Comparison of ENCODE assay signal across 26 cellular contexts in the genomic region with DNA sequence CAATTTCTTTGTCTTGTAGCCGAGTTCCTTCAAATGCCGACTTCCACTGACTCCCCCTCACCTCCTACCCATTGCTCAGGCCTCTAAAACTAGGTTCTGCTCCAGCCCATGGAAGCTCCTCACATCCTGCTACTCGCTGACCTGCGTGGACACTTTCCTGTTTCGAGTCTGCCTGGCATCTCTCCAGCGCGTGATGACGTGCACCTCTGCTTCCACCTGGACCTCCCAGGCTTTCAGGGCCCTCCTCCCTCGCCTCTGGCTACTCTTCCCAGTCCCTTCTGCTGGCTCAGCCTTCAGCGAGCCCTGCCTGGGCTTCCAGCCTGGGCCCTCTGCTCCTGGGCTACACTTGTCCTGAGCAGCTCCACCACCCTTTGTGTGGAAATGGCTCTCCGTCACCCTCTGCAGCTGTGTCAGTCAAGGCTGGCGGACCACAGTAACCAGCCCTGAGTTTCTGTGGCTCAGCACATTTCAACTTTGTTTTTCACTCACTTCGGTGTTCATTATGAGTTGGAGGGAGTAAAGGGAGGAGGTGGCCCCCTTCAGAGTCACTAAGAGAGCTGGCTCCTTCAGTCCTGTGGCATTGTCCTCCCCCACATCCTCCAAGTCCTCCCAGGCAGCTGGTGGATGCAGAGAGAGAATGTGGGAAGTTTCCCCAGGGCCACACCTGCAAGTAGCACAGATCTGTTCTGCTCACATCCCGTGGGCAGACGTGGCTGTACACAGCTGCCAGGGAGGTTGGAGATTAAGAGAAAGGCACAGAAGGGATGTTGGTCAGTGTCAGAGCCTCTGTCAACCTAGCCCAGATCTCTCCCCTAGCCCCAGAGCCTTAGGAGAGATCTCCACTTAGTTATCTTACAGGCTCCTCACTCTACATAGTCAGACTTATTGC. TPM values are rescaled to one million over a fixed set of nuclear protein-coding genes. Genes with fewer than 3 reads are reported as not detected.
DNase-seq lines count a peak whose midpoint lies in the region; ATAC-seq and TF ChIP-seq lines count a peak whose summit lies in the region.
"Had no signal": no experiment of that assay in that cellular context is flagged by ENCODE, and none has a peak within 500 bp of the region (broad histone marks: within the 10 kb centered on the region; RNA-seq: fewer than 3 reads in every experiment).

No MANE protein-coding gene starts in this region.

- TF ChIP-seq POLR2A in testis (IDR thresholded peaks at IDR 0.05): no peak

- 71 to 72% methylated on average over 14 to 15 of the region's 15 CpGs for WGBS in testis, 2 donors

- peak overlapping the region in 2 of 11 experiments; percentile 8 to 15; a peak in 1 of 22 replicates for H3K9ac ChIP-seq in BLaER1 treated with 17β-estradiol and CSF1 and Interleukin-3, amounts not matched to agents 10 nM and 100 nM
- no peak overlapping the region for H3K9ac ChIP-seq in DND-41 (ENCODE audit: low read depth, low read length)

- H3K9me3 ChIP-seq in BLaER1 treated with 17β-estradiol and CSF1 and Interleukin-3, amounts not matched to agents 10 nM and 100 nM (replicated peaks in 1 of 11): peaks cover 0 to 10% (median 9%) of the 10 kb centered on the region in 11 experiments; a peak in 11 of 22 replicates
- H3K9me3 ChIP-seq in DND-41 (ENCODE audit: insufficient read depth, low read length, severe bottlenecking) (no peaks in the 10 kb centered on the region), testis (no peaks in the 10 kb centered on the region)
- H3K9me3 ChIP-seq: tibial nerve had no signal

- TF ChIP-seq CTCF in DND-41 (IDR thresholded peaks at IDR 0.05; ENCODE audit: borderline replicate concordance, extremely low read depth, low read length, poor library complexity, severe bottlenecking) (no peak), nephron progenitor cell (IDR thresholded peaks at IDR 0.05) (no peak), testis (IDR thresholded peaks at IDR 0.05) (no peak)

- intact Hi-C loops in testis (cut with DNase I; ENCODE audit: low total_unique reads): no loop called here

- H3K36me3 Mint-ChIP-seq in nephron progenitor cell (ENCODE audit: low read depth): no peaks in the 10 kb centered on the region
- H3K36me3 Mint-ChIP-seq: CD8-positive, alpha-beta memory T cell; stimulated activated naive B cell treated with anti-CD40 and anti-IgM and Interleukin-4, amounts not matched to agents 10 μg/mL and 1 μg/mL and 100 μg/mL, for 72 hours had no signal

- H2AFZ ChIP-seq in DND-41 (ENCODE audit: low read depth, low read length): no peak overlapping the region

- H3K27ac Mint-ChIP-seq in nephron progenitor cell: peak overlapping the region; percentile 40
- H3K27ac Mint-ChIP-seq: activated naive CD8-positive, alpha-beta T cell; activated T-cell treated with anti-CD3 and anti-CD28 coated beads, Interleukin-2, amount 50 U/mL, for 24 hours; stimulated activated naive B cell treated with anti-CD40 and anti-IgM and Interleukin-4, amounts not matched to agents 10 μg/mL and 1 μg/mL and 100 μg/mL, for 72 hours had no signal

- no peaks in the 10 kb centered on the region for H4K20me1 ChIP-seq in BLaER1 treated with 17β-estradiol and CSF1 and Interleukin-3, amounts not matched to agents 10 nM and 100 nM
- H4K20me1 ChIP-seq in DND-41 (ENCODE audit: insufficient read depth, low read length): no peaks in the 10 kb centered on the region

- peak overlapping the region; percentile 1 for H3K4me3 Mint-ChIP-seq in nephron progenitor cell
- H3K4me3 Mint-ChIP-seq: activated naive CD8-positive, alpha-beta T cell; activated T-cell treated with anti-CD3 and anti-CD28 coated beads, Interleukin-2, amount 50 U/mL, for 24 hours; stimulated activated naive B cell treated with anti-CD40 and anti-IgM and Interleukin-4, amounts not matched to agents 10 μg/mL and 1 μg/mL and 100 μg/mL, for 72 hours had no signal

- DNase-seq in DND-41: peak; percentile 59
- peak; percentile 76 to 79 for DNase-seq in dermis microvascular lymphatic vessel endothelial cell (ENCODE audit: low read depth in 2 of 2)
- no peak for DNase-seq in nephron progenitor cell
- no peak for DNase-seq in NK-92 (lab: John Stamatoyannopoulos, UW; ENCODE audit: unreplicated experiment)
- no peak for DNase-seq in amygdala (lab: John Stamatoyannopoulos, UW)
- DNase-seq in testis: no peak
- DNase-seq: activated CD4-positive, alpha-beta T cell treated with anti-CD3 and anti-CD28 coated beads, Interleukin-2, amount 50 U/mL, for 4 hours; activated T-cell treated with anti-CD3 and anti-CD28 coated beads, Interleukin-2, amount 50 U/mL, for 24 hours; CD8-positive, alpha-beta memory T cell; cortex of kidney; EL; foreskin melanocyte; Kasumi-1; kidney; midbrain; NCI-H1048; NCI-H1930; NCI-H446; retina; stimulated activated CD4-positive, alpha-beta T cell treated with anti-CD3 and anti-CD28 coated beads, Interleukin-15, amount 100 ng/mL, for 24 hours; stimulated activated naive B cell treated with anti-CD40 and anti-IgM and Interleukin-4, amounts not matched to agents 10 μg/mL and 1 μg/mL and 100 μg/mL, for 72 hours had no signal

- peaks cover 56% of the 10 kb centered on the region for H3K4me1 Mint-ChIP-seq in nephron progenitor cell
- H3K4me1 Mint-ChIP-seq: CD8-positive, alpha-beta memory T cell had no signal

- H3K4me1 ChIP-seq in BLaER1 treated with 17β-estradiol and CSF1 and Interleukin-3, amounts not matched to agents 10 nM and 100 nM: peaks cover 6 to 57% (median 40%) of the 10 kb centered on the region in 10 experiments; a peak in 17 of 20 replicates
- peaks cover 38% of the 10 kb centered on the region for H3K4me1 ChIP-seq in DND-41 (ENCODE audit: insufficient read depth, low read length)
- H3K4me1 ChIP-seq in testis: no peaks in the 10 kb centered on the region
- H3K4me1 ChIP-seq: tibial nerve had no signal

- ATAC-seq in DND-41 (ENCODE audit: insufficient read depth, low read depth) (peak; percentile 73), GM21390 (IDR thresholded peaks at IDR 0.05; ENCODE audit: unreplicated experiment) (no peak)

- H3K36me3 ChIP-seq in BLaER1 treated with 17β-estradiol and CSF1 and Interleukin-3, amounts not matched to agents 10 nM and 100 nM: 0 out of 22 replicates have a peak, but pooled peaks cover 0 to 3% (median 0%) of the 10 kb centered on the region in 11 experiments
- H3K36me3 ChIP-seq in DND-41 (ENCODE audit: insufficient read depth, low read length) (no peaks in the 10 kb centered on the region), testis (ENCODE audit: low read depth, missing control alignments) (no peaks in the 10 kb centered on the region)
- H3K36me3 ChIP-seq: tibial nerve had no signal

- H3K27me3 ChIP-seq in BLaER1 treated with 17β-estradiol and CSF1 and Interleukin-3, amounts not matched to agents 10 nM and 100 nM: no peaks in the 10 kb centered on the region
- H3K27me3 ChIP-seq in DND-41 (ENCODE audit: insufficient read depth, low read length, poor library complexity): no peaks in the 10 kb centered on the region
- H3K27me3 ChIP-seq in testis: no peaks in the 10 kb centered on the region
- H3K27me3 ChIP-seq: tibial nerve had no signal

- H3K4me2 ChIP-seq in BLaER1 treated with 17β-estradiol and CSF1 and Interleukin-3, amounts not matched to agents 10 nM and 100 nM: peak overlapping the region in 8 of 11 experiments; percentile 10 to 58 (median 51); a peak in 14 of 22 replicates
- no peak overlapping the region for H3K4me2 ChIP-seq in DND-41 (ENCODE audit: insufficient read depth, low read length)

- H3K27ac ChIP-seq in BLaER1 treated with 17β-estradiol and CSF1 and Interleukin-3, amounts not matched to agents 10 nM and 100 nM: no peak overlapping the region
- H3K27ac ChIP-seq in DND-41 (ENCODE audit: low read length) (no peak overlapping the region; the same call in 1 of the 2 replicates), testis (no peak overlapping the region)
- H3K27ac ChIP-seq: tibial nerve, VCaP had no signal

- no peaks in the 10 kb centered on the region for H3K79me2 ChIP-seq in DND-41 (ENCODE audit: insufficient read depth, low read length)

- H3K4me3 ChIP-seq in BLaER1 treated with 17β-estradiol and CSF1 and Interleukin-3, amounts not matched to agents 10 nM and 100 nM: no peak overlapping the region
- no peak overlapping the region for H3K4me3 ChIP-seq in DND-41 (ENCODE audit: low read depth in 1 of 2, low read length in 2 of 2)
- no peak overlapping the region for H3K4me3 ChIP-seq in testis
- H3K4me3 ChIP-seq: tibial nerve had no signal

- H3K27me3 Mint-ChIP-seq in nephron progenitor cell (ENCODE audit: low read depth, poor library complexity): peaks cover 9% of the 10 kb centered on the region

- peaks cover 10% of the 10 kb centered on the region for H3K9me3 Mint-ChIP-seq in nephron progenitor cell
- H3K9me3 Mint-ChIP-seq: activated T-cell treated with anti-CD3 and anti-CD28 coated beads, Interleukin-2, amount 50 U/mL, for 24 hours; CD8-positive, alpha-beta memory T cell; stimulated activated naive B cell treated with anti-CD40 and anti-IgM and Interleukin-4, amounts not matched to agents 10 μg/mL and 1 μg/mL and 100 μg/mL, for 72 hours had no signal

RNA-seq across cellular contexts. Expression of a gene that starts 49.4 kb away (rescaled TPM):
- 1.8 and 2.1 TPM in 2 replicates for total RNA-seq in dermis microvascular lymphatic vessel endothelial cell
- total RNA-seq in testis: 10 to 100 TPM; 23.5 to 31.4 TPM
- polyA plus RNA-seq in testis (ENCODE audit: insufficient read depth, low read depth, low replicate concordance): 59.2 TPM

Comparison
In these comparisons a context has a peak if more than half of its experiments do, and no peak if none do; other contexts are left out.
1. DNase-seq: peak in DND-41 (single experiment) and dermis microvascular lymphatic vessel endothelial cell (2 of 2); none in nephron progenitor cell (single experiment), NK-92 (single experiment), amygdala (0 of 56) and testis (single experiment).